ENCODE assay signal across 8 cellular contexts in genomic region chr9:78131969-78132687, GRCh38.
DNase-seq lines count a peak whose midpoint lies in the region; ATAC-seq and TF ChIP-seq lines count a peak whose summit lies in the region.

No MANE protein-coding gene starts in this region.

- no peaks in the 10 kb centered on the region for H3F3A ChIP-seq in DOHH2 (ENCODE audit: control insufficient read depth, insufficient read depth)
- no peaks in the 10 kb centered on the region for H3F3A ChIP-seq in Loucy (ENCODE audit: low read depth)

- H3K9ac ChIP-seq in Loucy (ENCODE audit: low read depth, low read length, poor library complexity, severe bottlenecking), result peak overlapping the region; percentile 31

- peak; percentile 51 for DNase-seq in brain microvascular endothelial cell
- DNase-seq in natural killer cell, result no peak
- no peak for DNase-seq in endothelial cell (ENCODE audit: low spot score)
- no peak for DNase-seq in stimulated activated CD4-positive, alpha-beta T cell treated with anti-CD3 and anti-CD28 coated beads, Interleukin-2, amount 100 ng/mL, for 24 hours
- no peak for DNase-seq in NCI-H2227 (lab: John Stamatoyannopoulos, UW; ENCODE audit: unreplicated experiment)

- H3K27me3 ChIP-seq in DOHH2 (ENCODE audit: control insufficient read depth, low read length) (peaks cover 3% of the 10 kb centered on the region), Loucy (ENCODE audit: insufficient read depth, low read length, poor library complexity, severe bottlenecking) (no peaks in the 10 kb centered on the region), brain microvascular endothelial cell (replicated peaks) (no peaks in the 10 kb centered on the region)

- H3K36me3 ChIP-seq in DOHH2 (ENCODE audit: control insufficient read depth, low read length) (no peaks in the 10 kb centered on the region), Loucy (ENCODE audit: insufficient read depth, low read length) (no peaks in the 10 kb centered on the region), brain microvascular endothelial cell (replicated peaks) (no peaks in the 10 kb centered on the region)

- H3K9me2 ChIP-seq in DOHH2 (replicated peaks; ENCODE audit: control insufficient read depth, low read length), result no peaks in the 10 kb centered on the region
- no peaks in the 10 kb centered on the region for H3K9me2 ChIP-seq in Loucy (replicated peaks; ENCODE audit: low read depth, low read length)

- H3K27ac ChIP-seq in DOHH2 (ENCODE audit: low read depth, low read length) (no peak overlapping the region), brain microvascular endothelial cell (no peak overlapping the region)

- intact Hi-C loops in natural killer cell (cut with micrococcal nuclease), result no loop called here

- H2AFZ ChIP-seq in Loucy (ENCODE audit: low read length), result peak overlapping the region; percentile 100

- H3K27me3 Mint-ChIP-seq in natural killer cell (ENCODE audit: low read depth in 2 of 2) (peaks cover 2 to 14% of the 10 kb centered on the region in 2 donors), endothelial cell (ENCODE audit: unreplicated experiment) (peaks cover 4% of the 10 kb centered on the region)

- H4K20me1 ChIP-seq in DOHH2 (ENCODE audit: control insufficient read depth, insufficient read depth, low read depth, low read length), result no peaks in the 10 kb centered on the region
- no peaks in the 10 kb centered on the region for H4K20me1 ChIP-seq in Loucy (ENCODE audit: insufficient read depth, low read length, poor library complexity, severe bottlenecking)

- H3K4me3 Mint-ChIP-seq in natural killer cell (peak overlapping the region; percentile 69), endothelial cell (ENCODE audit: unreplicated experiment) (no peak overlapping the region)

- in situ Hi-C loops in brain microvascular endothelial cell (cut with HindIII; ENCODE audit: low pct_ligation_motif_present, low sequenced_read_pairs), result no loop called here

- H3K36me3 Mint-ChIP-seq in natural killer cell (no peaks in the 10 kb centered on the region), endothelial cell (ENCODE audit: low read depth, unreplicated experiment) (no peaks in the 10 kb centered on the region)

- H3K4me1 Mint-ChIP-seq in natural killer cell, result peaks cover 14 to 27% of the 10 kb centered on the region in 2 donors
- H3K4me1 Mint-ChIP-seq in endothelial cell (ENCODE audit: unreplicated experiment), result no peaks in the 10 kb centered on the region

- no peaks in the 10 kb centered on the region for H3K9me3 ChIP-seq in DOHH2 (ENCODE audit: control insufficient read depth, insufficient read depth, low read length)
- no peaks in the 10 kb centered on the region for H3K9me3 ChIP-seq in Loucy (ENCODE audit: insufficient read depth, low read depth, low read length)

- peaks cover 6% of the 10 kb centered on the region; the same call in 1 of the 2 replicates for H3K4me1 ChIP-seq in DOHH2 (ENCODE audit: control insufficient read depth, low read length)
- peaks cover 20% of the 10 kb centered on the region for H3K4me1 ChIP-seq in Loucy (ENCODE audit: insufficient read depth, low read length, poor library complexity, severe bottlenecking)

- H3K79me2 ChIP-seq in DOHH2 (ENCODE audit: control insufficient read depth, low read length) (no peaks in the 10 kb centered on the region), Loucy (ENCODE audit: insufficient read depth, low read length) (no peaks in the 10 kb centered on the region)

- ATAC-seq in natural killer cell (no peak), GM21367 (IDR thresholded peaks at IDR 0.05; ENCODE audit: unreplicated experiment) (no peak)

- H3K4me3 ChIP-seq in DOHH2 (ENCODE audit: low read length), result 0 out of 2 replicates have a peak overlapping the region, but pooled peaks have one; percentile 32
- H3K4me3 ChIP-seq in Loucy (ENCODE audit: low read length, poor library complexity, severe bottlenecking), result peak overlapping the region; percentile 70
- H3K4me3 ChIP-seq in brain microvascular endothelial cell (ENCODE audit: low read depth, low read length), result no peak overlapping the region

- H3K27ac Mint-ChIP-seq in natural killer cell (peak overlapping the region; percentile 81 to 84), endothelial cell (ENCODE audit: unreplicated experiment) (no peak overlapping the region)

- peak overlapping the region; percentile 41 for H3K4me2 ChIP-seq in DOHH2 (ENCODE audit: low read length)
- H3K4me2 ChIP-seq in Loucy (ENCODE audit: low read depth, low read length, poor library complexity, severe bottlenecking), result peak overlapping the region; percentile 92

- TF ChIP-seq CTCF in DOHH2 (IDR thresholded peaks at IDR 0.05; ENCODE audit: low read depth, low read length, poor library complexity, severe bottlenecking), result no peak
- no peak for TF ChIP-seq CTCF in Loucy (conservative IDR thresholded peaks at IDR 0.05; ENCODE audit: low read length)
- TF ChIP-seq CTCF in brain microvascular endothelial cell (IDR thresholded peaks at IDR 0.05; ENCODE audit: low read depth, low read length, missing control alignments), result no peak
- TF ChIP-seq CTCF in natural killer cell (IDR thresholded peaks at IDR 0.05), result no peak
- no peak for TF ChIP-seq CTCF in endothelial cell (IDR thresholded peaks at IDR 0.05; ENCODE audit: unreplicated experiment)

- H3K9me3 Mint-ChIP-seq in natural killer cell, result no peaks in the 10 kb centered on the region
- no peaks in the 10 kb centered on the region for H3K9me3 Mint-ChIP-seq in endothelial cell (ENCODE audit: unreplicated experiment)
